ENCODE assay signal across 13 cellular contexts in the genomic region with DNA sequence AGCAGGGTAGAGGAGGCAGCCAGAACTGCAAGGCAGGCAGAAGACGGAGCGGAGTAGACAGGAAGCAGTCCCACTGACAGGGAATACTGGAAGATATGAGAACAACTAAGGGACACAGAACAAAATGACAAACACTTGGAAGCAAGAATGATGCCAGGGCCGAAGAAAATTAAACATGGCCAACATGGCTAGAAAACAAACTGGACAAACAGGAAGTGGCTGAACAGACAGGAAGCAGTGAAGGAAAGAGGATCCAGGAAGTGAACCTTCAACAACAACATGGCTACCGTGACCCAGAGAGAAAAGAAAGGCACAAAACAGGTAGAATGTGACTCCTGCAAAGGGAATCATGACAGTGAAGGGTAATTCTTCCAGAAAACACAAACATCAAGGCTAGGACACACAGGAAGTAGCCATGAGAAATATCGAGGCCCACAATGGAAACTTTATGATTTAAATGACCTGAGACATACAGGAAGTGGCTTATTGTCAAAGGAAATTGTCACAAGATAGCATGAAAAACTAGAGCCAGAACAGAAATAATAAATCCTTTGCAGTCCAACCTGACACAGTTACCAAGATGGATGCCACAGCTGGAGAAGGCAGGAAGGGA. TPM values are rescaled to one million over a fixed set of nuclear protein-coding genes. Genes with fewer than 3 reads are reported as not detected.
DNase-seq lines count a peak whose midpoint lies in the region; ATAC-seq lines count a peak whose summit lies in the region.
"Had no signal": no experiment of that assay in that cellular context is flagged by ENCODE, and none has a peak within 500 bp of the region (broad histone marks: within the 10 kb centered on the region; RNA-seq: fewer than 3 reads in every experiment).

No MANE protein-coding gene starts in this region.

- peak overlapping the region; percentile 94 for H3K27ac Mint-ChIP-seq in stimulated activated naive CD8-positive, alpha-beta T cell treated with anti-CD3 and anti-CD28 coated beads, Interleukin-15, Interleukin-2, amounts not matched to agents 100 ng/mL and 50 ng/mL, for 24 hours
- peak overlapping the region; percentile 88 for H3K27ac Mint-ChIP-seq in T-helper 1 cell treated with Interleukin-12 subunit alpha and Interleukin-12 subunit beta and Interleukin-4 antibody, amounts not matched to agents 30 μg/mL and 1 μg/mL, for 36 hours
- H3K27ac Mint-ChIP-seq in immature natural killer cell, result peak overlapping the region; percentile 51 to 96 (median 92)
- H3K27ac Mint-ChIP-seq: endodermal cell had no signal

- no peak for ATAC-seq in stimulated activated naive CD8-positive, alpha-beta T cell treated with anti-CD3 and anti-CD28 coated beads, Interleukin-15, Interleukin-2, amounts not matched to agents 100 U/mL and 50 U/mL, for 24 hours
- no peak for ATAC-seq in HG02973 (IDR thresholded peaks at IDR 0.05; ENCODE audit: unreplicated experiment)

- H3K36me3 Mint-ChIP-seq in stimulated activated naive CD8-positive, alpha-beta T cell treated with anti-CD3 and anti-CD28 coated beads, Interleukin-15, Interleukin-2, amounts not matched to agents 100 ng/mL and 50 ng/mL, for 24 hours (ENCODE audit: low read depth), result peaks cover 15% of the 10 kb centered on the region
- peaks cover 13% of the 10 kb centered on the region for H3K36me3 Mint-ChIP-seq in T-helper 1 cell treated with Interleukin-12 subunit alpha and Interleukin-12 subunit beta and Interleukin-4 antibody, amounts not matched to agents 30 μg/mL and 1 μg/mL, for 36 hours (ENCODE audit: low read depth)
- H3K36me3 Mint-ChIP-seq in immature natural killer cell, result peaks cover 16 to 30% (median 19%) of the 10 kb centered on the region in 3 donors

- H3K4me3 Mint-ChIP-seq in stimulated activated naive CD8-positive, alpha-beta T cell treated with anti-CD3 and anti-CD28 coated beads, Interleukin-15, Interleukin-2, amounts not matched to agents 100 ng/mL and 50 ng/mL, for 24 hours, result peak overlapping the region; percentile 66
- peak overlapping the region; percentile 18 for H3K4me3 Mint-ChIP-seq in T-helper 1 cell treated with Interleukin-12 subunit alpha and Interleukin-12 subunit beta and Interleukin-4 antibody, amounts not matched to agents 30 μg/mL and 1 μg/mL, for 36 hours
- peak overlapping the region; percentile 33 to 84 (median 76) for H3K4me3 Mint-ChIP-seq in immature natural killer cell
- H3K4me3 Mint-ChIP-seq: endodermal cell had no signal

- H3K27me3 Mint-ChIP-seq in stimulated activated naive CD8-positive, alpha-beta T cell treated with anti-CD3 and anti-CD28 coated beads, Interleukin-15, Interleukin-2, amounts not matched to agents 100 ng/mL and 50 ng/mL, for 24 hours, result no peaks in the 10 kb centered on the region
- peaks cover 16% of the 10 kb centered on the region for H3K27me3 Mint-ChIP-seq in T-helper 1 cell treated with Interleukin-12 subunit alpha and Interleukin-12 subunit beta and Interleukin-4 antibody, amounts not matched to agents 30 μg/mL and 1 μg/mL, for 36 hours (ENCODE audit: low read depth)
- H3K27me3 Mint-ChIP-seq in immature natural killer cell (ENCODE audit: low read depth in 3 of 3), result peaks cover 6 to 11% (median 8%) of the 10 kb centered on the region in 3 donors

- peaks cover 18% of the 10 kb centered on the region for H3K4me1 Mint-ChIP-seq in stimulated activated naive CD8-positive, alpha-beta T cell treated with anti-CD3 and anti-CD28 coated beads, Interleukin-15, Interleukin-2, amounts not matched to agents 100 ng/mL and 50 ng/mL, for 24 hours (ENCODE audit: low read depth)
- H3K4me1 Mint-ChIP-seq in T-helper 1 cell treated with Interleukin-12 subunit alpha and Interleukin-12 subunit beta and Interleukin-4 antibody, amounts not matched to agents 30 μg/mL and 1 μg/mL, for 36 hours (ENCODE audit: low read depth), result peaks cover 15% of the 10 kb centered on the region
- H3K4me1 Mint-ChIP-seq in immature natural killer cell, result peaks cover 20 to 24% of the 10 kb centered on the region in 2 donors
- H3K4me1 Mint-ChIP-seq: endodermal cell had no signal

- no peak for DNase-seq in stimulated activated naive CD8-positive, alpha-beta T cell treated with anti-CD3 and anti-CD28 coated beads, Interleukin-15, Interleukin-2, amounts not matched to agents 100 U/mL and 50 U/mL, for 24 hours
- peak; percentile 40 to 48 (median 44) for DNase-seq in immature natural killer cell
- DNase-seq in putamen (ENCODE audit: low spot score), result no peak
- no peak for DNase-seq in CD1c-positive myeloid dendritic cell (ENCODE audit: extremely low spot score)
- DNase-seq in NK-92 (lab: John Stamatoyannopoulos, UW; ENCODE audit: unreplicated experiment), result no peak
- DNase-seq: adrenal gland; endodermal cell; hippocampal formation; NCI-H1436 treated with DMSO at 0.1 percent for 48 hours; stimulated activated CD8-positive, alpha-beta memory T cell treated with anti-CD3 and anti-CD28 coated beads, Interleukin-4, amount 100 ng/mL, for 48 hours had no signal

- H3K9me3 Mint-ChIP-seq in stimulated activated naive CD8-positive, alpha-beta T cell treated with anti-CD3 and anti-CD28 coated beads, Interleukin-15, Interleukin-2, amounts not matched to agents 100 ng/mL and 50 ng/mL, for 24 hours, result peaks cover 14% of the 10 kb centered on the region
- peaks cover 19% of the 10 kb centered on the region for H3K9me3 Mint-ChIP-seq in T-helper 1 cell treated with Interleukin-12 subunit alpha and Interleukin-12 subunit beta and Interleukin-4 antibody, amounts not matched to agents 30 μg/mL and 1 μg/mL, for 36 hours
- peaks cover 2 to 11% (median 7%) of the 10 kb centered on the region in 6 donors for H3K9me3 Mint-ChIP-seq in immature natural killer cell
- H3K9me3 Mint-ChIP-seq: endodermal cell had no signal

RNA-seq across cellular contexts. Expression of gene COL11A2, which starts 9.1 kb away (rescaled TPM):
- under 1 TPM in 2 of 3 donors, not detected in 1; 0.33 to 0.67 TPM for polyA plus RNA-seq in immature natural killer cell

RNA-seq across cellular contexts. Expression of gene RXRB, which starts 17.3 kb away (rescaled TPM):
- polyA plus RNA-seq in immature natural killer cell, result 10 to 100 TPM in 1 of 3 donors, 1 to 10 TPM in 2; 6.0 to 11.8 (median 6.9) TPM

RNA-seq across cellular contexts. Expression of gene SLC39A7, which starts 17.5 kb away (rescaled TPM):
- 10 to 100 TPM; 27.4 to 67.5 (median 45.4) TPM for polyA plus RNA-seq in immature natural killer cell

RNA-seq across cellular contexts. Expression of gene HSD17B8, which starts 21.3 kb away (rescaled TPM):
- polyA plus RNA-seq in immature natural killer cell, result 10 to 100 TPM; 28.8 to 47.6 (median 34.3) TPM

RNA-seq across cellular contexts. Expression of gene RING1, which starts 25.1 kb away (rescaled TPM):
- 1 to 10 TPM; 5.5 to 9.5 (median 9.2) TPM for polyA plus RNA-seq in immature natural killer cell

Comparison
In these comparisons a context has a peak if more than half of its experiments do, and no peak if none do; other contexts are left out.
1. H3K4me3 Mint-ChIP-seq: peak in every context shown above with its lines; median percentile 76 in immature natural killer cell; 66 in stimulated activated naive CD8-positive, alpha-beta T cell treated with anti-CD3 and anti-CD28 coated beads, Interleukin-15, Interleukin-2, amounts not matched to agents 100 ng/mL and 50 ng/mL, for 24 hours; 18 in T-helper 1 cell treated with Interleukin-12 subunit alpha and Interleukin-12 subunit beta and Interleukin-4 antibody, amounts not matched to agents 30 μg/mL and 1 μg/mL, for 36 hours.
2. DNase-seq: peak in immature natural killer cell (3 of 3); none in stimulated activated naive CD8-positive, alpha-beta T cell treated with anti-CD3 and anti-CD28 coated beads, Interleukin-15, Interleukin-2, amounts not matched to agents 100 U/mL and 50 U/mL, for 24 hours (single experiment), putamen (single experiment), CD1c-positive myeloid dendritic cell (single experiment) and NK-92 (single experiment).
3. Peak in every context shown above with its lines, with median percentiles within 50 percentile points of each other: H3K27ac Mint-ChIP-seq.